In the genomic region with DNA sequence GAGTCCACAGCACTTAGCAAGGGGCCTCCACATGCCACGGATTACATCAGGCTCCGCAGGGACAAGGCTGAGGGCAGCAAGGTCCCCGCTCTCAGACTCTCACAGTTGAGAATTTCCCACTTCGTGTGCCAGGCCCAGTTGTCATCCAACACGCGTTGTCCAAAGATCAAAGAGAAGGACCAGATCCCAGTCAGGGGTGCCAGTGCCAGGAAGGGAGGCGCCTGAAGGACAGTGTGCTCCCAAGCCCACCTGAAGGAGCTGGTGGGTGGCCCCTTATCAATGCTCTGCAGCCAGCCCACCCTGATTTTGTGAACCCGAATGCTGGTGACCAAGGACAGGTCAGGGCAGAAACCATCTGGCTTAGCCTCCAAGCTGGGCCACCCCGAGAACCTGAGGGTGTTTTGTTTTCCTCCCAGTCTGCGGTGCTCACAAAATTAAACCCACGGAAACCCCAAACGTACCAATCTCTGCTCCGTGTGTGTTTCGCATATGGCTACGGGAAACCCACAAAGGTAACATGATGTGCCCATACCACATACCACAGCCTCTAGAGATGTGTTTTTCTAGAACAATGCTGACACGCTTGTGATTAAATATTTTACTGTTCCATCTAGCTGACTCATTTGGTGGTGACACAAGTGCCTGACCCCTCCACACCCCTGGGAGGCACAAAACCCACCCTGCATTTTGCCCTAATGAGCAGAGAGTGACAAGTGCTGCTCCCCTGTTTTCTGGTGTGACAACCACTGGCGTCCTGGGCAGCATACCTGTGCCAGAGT, we compare ENCODE assay signal across 11 cellular contexts. TPM values are rescaled to one million over a fixed set of nuclear protein-coding genes. Genes with fewer than 3 reads are reported as not detected.
DNase-seq lines count a peak whose midpoint lies in the region; ATAC-seq and TF ChIP-seq lines count a peak whose summit lies in the region.
"Had no signal": no experiment of that assay in that cellular context is flagged by ENCODE, and none has a peak within 500 bp of the region (broad histone marks: within the 10 kb centered on the region; RNA-seq: fewer than 3 reads in every experiment).

No MANE protein-coding gene starts in this region.

- TF ChIP-seq POLR2A in upper lobe of left lung (IDR thresholded peaks at IDR 0.05), result no peak

- H3K27me3 ChIP-seq in kidney epithelial cell (ENCODE audit: control insufficient read depth, insufficient read depth, low read length) (no peaks in the 10 kb centered on the region), upper lobe of left lung (no peaks in the 10 kb centered on the region)

- H3K27me3 Mint-ChIP-seq in activated naive CD4-positive, alpha-beta T cell treated with anti-CD3 and anti-CD28 coated beads for 36 hours (ENCODE audit: low read depth), result no peaks in the 10 kb centered on the region

- no peaks in the 10 kb centered on the region for H3K36me3 Mint-ChIP-seq in activated naive CD4-positive, alpha-beta T cell treated with anti-CD3 and anti-CD28 coated beads for 36 hours (ENCODE audit: low read depth)

- ATAC-seq in upper lobe of left lung (ENCODE audit: low FRiP score in 2 of 2), result peak in 1 of 2 donors; percentile 6
- ATAC-seq in HG03469 (IDR thresholded peaks at IDR 0.05; ENCODE audit: unreplicated experiment), result no peak

- intact Hi-C loops in activated naive CD4-positive, alpha-beta T cell treated with anti-CD3 and anti-CD28 coated beads for 36 hours (cut with micrococcal nuclease), result no loop called here

- H3K9me3 Mint-ChIP-seq in activated naive CD4-positive, alpha-beta T cell treated with anti-CD3 and anti-CD28 coated beads for 36 hours, result no peaks in the 10 kb centered on the region

- CTCF ChIA-PET in activated naive CD4-positive, alpha-beta T cell treated with anti-CD3 and anti-CD28 coated beads for 36 hours (lab: Charles Lee), result interaction anchor here (0.6 to 1.4 kb wide), 2 partner anchors 11 to 155 kb away, joined by 3 to 4 read pairs; no protein-coding TSS in a partner anchor

- DNase-seq in activated naive CD4-positive, alpha-beta T cell treated with anti-CD3 and anti-CD28 coated beads for 36 hours, result peak; percentile 17
- DNase-seq in activated naive CD4-positive, alpha-beta T cell treated with anti-CD3 and anti-CD28 coated beads, Interleukin-2, amount 50 U/mL, for 16 hours, result no peak
- DNase-seq in kidney epithelial cell (ENCODE audit: low read depth), result peak; percentile 58
- peak in 1 of 2 donors; percentile 46 for DNase-seq in upper lobe of left lung
- DNase-seq in COR-L47 (lab: John Stamatoyannopoulos, UW), result no peak
- DNase-seq in DMS 273 (lab: John Stamatoyannopoulos, UW; ENCODE audit: unreplicated experiment), result no peak
- DNase-seq: GOT3 had no signal

- no peak for TF ChIP-seq CTCF in kidney epithelial cell (IDR thresholded peaks at IDR 0.05; ENCODE audit: insufficient read depth, low read length, poor library complexity, severe bottlenecking)
- TF ChIP-seq CTCF in upper lobe of left lung (IDR thresholded peaks at IDR 0.05), result no peak

- peaks cover 18% of the 10 kb centered on the region for H3K4me1 Mint-ChIP-seq in activated naive CD4-positive, alpha-beta T cell treated with anti-CD3 and anti-CD28 coated beads for 36 hours (ENCODE audit: low read depth)

- H3K27ac Mint-ChIP-seq in activated naive CD4-positive, alpha-beta T cell treated with anti-CD3 and anti-CD28 coated beads for 36 hours, result no peak overlapping the region
- H3K27ac Mint-ChIP-seq: B cell had no signal

- WGBS in upper lobe of left lung, 2 donors, result 69 to 74% methylated on average over 14 to 17 of the region's 17 CpGs

- peak in 2 of 4 donors; percentile 4 to 11 for TF ChIP-seq EP300 in upper lobe of left lung (IDR thresholded peaks at IDR 0.05)

- no peak overlapping the region for H3K4me3 Mint-ChIP-seq in activated naive CD4-positive, alpha-beta T cell treated with anti-CD3 and anti-CD28 coated beads for 36 hours
- H3K4me3 Mint-ChIP-seq: B cell had no signal

- no peak overlapping the region for H3K4me3 ChIP-seq in kidney epithelial cell (ENCODE audit: low read depth, low read length)
- no peak overlapping the region for H3K4me3 ChIP-seq in upper lobe of left lung
- H3K4me3 ChIP-seq: prostate gland had no signal

- H3K4me1 ChIP-seq in upper lobe of left lung, result peaks cover 22 to 49% (median 39%) of the 10 kb centered on the region in 4 donors
- H3K4me1 ChIP-seq: prostate gland had no signal

- H3K36me3 ChIP-seq in kidney epithelial cell (ENCODE audit: control insufficient read depth, insufficient read depth, low read length) (no peaks in the 10 kb centered on the region), upper lobe of left lung (no peaks in the 10 kb centered on the region)
- H3K36me3 ChIP-seq: prostate gland had no signal

- H3K27ac ChIP-seq in angular gyrus (ENCODE audit: low read depth, low read length) (peak overlapping the region; percentile 72), upper lobe of left lung (peak overlapping the region in 3 of 4 donors; percentile 10 to 50 (median 35))
- H3K27ac ChIP-seq: prostate gland had no signal

- H3K9me3 ChIP-seq in upper lobe of left lung, result no peaks in the 10 kb centered on the region
- H3K9me3 ChIP-seq: prostate gland had no signal

RNA-seq across cellular contexts. Expression of a gene that starts 24.5 kb away (rescaled TPM):
- total RNA-seq in activated naive CD4-positive, alpha-beta T cell treated with anti-CD3 and anti-CD28 coated beads for 36 hours, result under 1 TPM; 0.14 to 0.35 TPM
- total RNA-seq in kidney epithelial cell (1.4 TPM in 2 replicates), upper lobe of left lung (10 to 100 TPM; 14.6 to 33.4 (median 20.2) TPM)

Comparison
In these comparisons a context has a peak if more than half of its experiments do, and no peak if none do; other contexts are left out.
1. DNase-seq: peak in activated naive CD4-positive, alpha-beta T cell treated with anti-CD3 and anti-CD28 coated beads for 36 hours (single experiment) and kidney epithelial cell (single experiment); none in activated naive CD4-positive, alpha-beta T cell treated with anti-CD3 and anti-CD28 coated beads, Interleukin-2, amount 50 U/mL, for 16 hours (single experiment), COR-L47 (single experiment) and DMS 273 (single experiment).